ENCODE assay signal across 23 cellular contexts in genomic region chr2:203720922-203721672, GRCh38. TPM values are rescaled to one million over a fixed set of nuclear protein-coding genes. Genes with fewer than 3 reads are reported as not detected.
A peak's percentile ranks its signal among the peaks of the same experiment; 100 is the strongest.
DNase-seq lines count a peak whose midpoint lies in the region; ATAC-seq and TF ChIP-seq lines count a peak whose summit lies in the region.
"Had no signal": no experiment of that assay in that cellular context is flagged by ENCODE, and none has a peak within 500 bp of the region (broad histone marks: within the 10 kb centered on the region; RNA-seq: fewer than 3 reads in every experiment).

No MANE protein-coding gene starts in this region.

- TF ChIP-seq CTCF in GM23338 (conservative IDR thresholded peaks at IDR 0.05; ENCODE audit: low read depth in 2 of 2) (no peak), right lobe of liver (IDR thresholded peaks at IDR 0.05) (no peak)

- H3K4me1 Mint-ChIP-seq in GM23338, result peaks cover 34% of the 10 kb centered on the region
- peaks cover 65% of the 10 kb centered on the region for H3K4me1 Mint-ChIP-seq in activated T-helper 17 cell treated with anti-CD3 and anti-CD28 coated beads, Interleukin-2, amount 50 U/mL, for 72 hours

- no peaks in the 10 kb centered on the region for H3K27me3 Mint-ChIP-seq in GM23338 (ENCODE audit: insufficient read depth, low read depth, poor library complexity)
- H3K27me3 Mint-ChIP-seq in activated T-helper 17 cell treated with anti-CD3 and anti-CD28 coated beads, Interleukin-2, amount 50 U/mL, for 72 hours, result no peaks in the 10 kb centered on the region

- no peaks in the 10 kb centered on the region for H4K20me1 ChIP-seq in GM23338 (replicated peaks; ENCODE audit: insufficient read depth)

- peak overlapping the region; percentile 84 for H3K27ac ChIP-seq in GM23338 (ENCODE audit: low read depth)
- H3K27ac ChIP-seq in right lobe of liver, result no peak overlapping the region
- H3K27ac ChIP-seq: cardiac muscle cell, right atrium auricular region, tibial artery had no signal

- no peaks in the 10 kb centered on the region for H3K9me3 ChIP-seq in right lobe of liver
- H3K9me3 ChIP-seq in MG63, result no peaks in the 10 kb centered on the region
- H3K9me3 ChIP-seq: right atrium auricular region, tibial artery had no signal

- no peaks in the 10 kb centered on the region for H3K27me3 ChIP-seq in GM23338 (ENCODE audit: insufficient read depth)
- no peaks in the 10 kb centered on the region for H3K27me3 ChIP-seq in right lobe of liver
- H3K27me3 ChIP-seq in MG63, result no peaks in the 10 kb centered on the region
- H3K27me3 ChIP-seq: cardiac muscle cell, right atrium auricular region, tibial artery had no signal

- 41% methylated on average over 6 of the region's 6 CpGs for WGBS in right lobe of liver (ENCODE audit: insufficient coverage, low coverage, low lambda C conversion rate, missing lambda C conversion rate)

- H3K36me3 ChIP-seq in GM23338 (ENCODE audit: insufficient read depth), result no peaks in the 10 kb centered on the region
- H3K36me3 ChIP-seq in right lobe of liver, result no peaks in the 10 kb centered on the region
- no peaks in the 10 kb centered on the region for H3K36me3 ChIP-seq in MG63
- H3K36me3 ChIP-seq: cardiac muscle cell, right atrium auricular region, tibial artery had no signal

- no peaks in the 10 kb centered on the region; the same call in 2 of the 3 replicates for H3K36me3 Mint-ChIP-seq in GM23338 (ENCODE audit: low read depth)
- peaks cover 100% of the 10 kb centered on the region for H3K36me3 Mint-ChIP-seq in activated T-helper 17 cell treated with anti-CD3 and anti-CD28 coated beads, Interleukin-2, amount 50 U/mL, for 72 hours (ENCODE audit: low read depth)

- DNase-seq in activated CD4-positive, CD25-positive, alpha-beta regulatory T cell (lab: John Stamatoyannopoulos, UW), result no peak
- DNase-seq in GM23338 (ENCODE audit: low spot score) (peak; percentile 56), right lobe of liver (no peak), MG63 (no peak), NK-92 (lab: John Stamatoyannopoulos, UW; ENCODE audit: unreplicated experiment) (no peak)
- DNase-seq: activated CD4-positive, CD25-positive, alpha-beta regulatory T cell treated with anti-CD3 and anti-CD28 coated beads, Interleukin-2, amount 50 U/mL, for 72 hours; activated effector memory CD4-positive, alpha-beta T cell treated with anti-CD3 and anti-CD28 coated beads, Interleukin-2, amount 50 U/mL, for 16 hours; effector CD8-positive, alpha-beta T cell; NCI-H187; NCI-H526 treated with DMSO at 0.1 percent for 48 hours; SW 1271; tibial artery had no signal

- no peak overlapping the region for H3K4me3 ChIP-seq in GM23338
- no peak overlapping the region for H3K4me3 ChIP-seq in right lobe of liver
- H3K4me3 ChIP-seq in MG63, result no peak overlapping the region
- H3K4me3 ChIP-seq: cardiac muscle cell, lung, right atrium auricular region, tibial artery had no signal

- H3K4me1 ChIP-seq in GM23338 (ENCODE audit: insufficient read depth) (peaks cover 44% of the 10 kb centered on the region), right lobe of liver (peaks cover 0 to 15% (median 0%) of the 10 kb centered on the region in 4 donors)
- H3K4me1 ChIP-seq: right atrium auricular region, tibial artery had no signal

- H2AFZ ChIP-seq in GM23338, result peak overlapping the region; percentile 12; the same call in 1 of the 2 replicates

- H3K79me2 ChIP-seq in GM23338 (replicated peaks; ENCODE audit: insufficient read depth), result no peaks in the 10 kb centered on the region

- no peaks in the 10 kb centered on the region; the same call in 1 of the 2 replicates for H3F3A ChIP-seq in GM23338 (replicated peaks; ENCODE audit: low read depth)

- peak overlapping the region; percentile 46 for H3K27ac Mint-ChIP-seq in GM23338
- H3K27ac Mint-ChIP-seq in activated T-helper 17 cell treated with anti-CD3 and anti-CD28 coated beads, Interleukin-2, amount 50 U/mL, for 72 hours, result peak overlapping the region; percentile 97

- ATAC-seq in activated CD4-positive, CD25-positive, alpha-beta regulatory T cell treated with anti-CD3 and anti-CD28 coated beads, Interleukin-2, amount 50 U/mL, for 24 hours, result peak; percentile 11 to 15
- ATAC-seq in GM23338, result peak; percentile 91
- no peak for ATAC-seq in activated T-helper 17 cell treated with anti-CD3 and anti-CD28 coated beads, Interleukin-2, amount 50 U/mL, for 72 hours (replicated peaks)
- peak; percentile 28 to 87 (median 58) for ATAC-seq in right lobe of liver
- ATAC-seq in HG02884 (IDR thresholded peaks at IDR 0.05; ENCODE audit: unreplicated experiment), result no peak

- TF ChIP-seq POLR2A in right lobe of liver (IDR thresholded peaks at IDR 0.05), result no peak

- intact Hi-C loops in right lobe of liver (cut with DNase I), result no loop called here

- 0 out of 2 replicates have a peak, but pooled peaks cover 3% of the 10 kb centered on the region for H3K9me2 ChIP-seq in GM23338 (ENCODE audit: insufficient read depth)

- no peaks in the 10 kb centered on the region for H3K9me3 Mint-ChIP-seq in GM23338
- H3K9me3 Mint-ChIP-seq in activated T-helper 17 cell treated with anti-CD3 and anti-CD28 coated beads, Interleukin-2, amount 50 U/mL, for 72 hours, result peaks cover 5% of the 10 kb centered on the region

- peak overlapping the region; percentile 47 for H3K4me2 ChIP-seq in GM23338

- no peak overlapping the region for H3K4me3 Mint-ChIP-seq in GM23338
- peak overlapping the region; percentile 97 for H3K4me3 Mint-ChIP-seq in activated T-helper 17 cell treated with anti-CD3 and anti-CD28 coated beads, Interleukin-2, amount 50 U/mL, for 72 hours

TF ChIP-seq in GM23338, 12 proteins besides CTCF, POLR2A, EP300 and RAD21:
- TF ChIP-seq EZH2 (IDR thresholded peaks at IDR 0.05; ENCODE audit: low read depth, unreplicated experiment) (no peak), ETS1 (IDR thresholded peaks at IDR 0.05) (no peak), STAT1 (IDR thresholded peaks at IDR 0.05; ENCODE audit: unreplicated experiment) (no peak)
- TF ChIP-seq, protein P1, sequence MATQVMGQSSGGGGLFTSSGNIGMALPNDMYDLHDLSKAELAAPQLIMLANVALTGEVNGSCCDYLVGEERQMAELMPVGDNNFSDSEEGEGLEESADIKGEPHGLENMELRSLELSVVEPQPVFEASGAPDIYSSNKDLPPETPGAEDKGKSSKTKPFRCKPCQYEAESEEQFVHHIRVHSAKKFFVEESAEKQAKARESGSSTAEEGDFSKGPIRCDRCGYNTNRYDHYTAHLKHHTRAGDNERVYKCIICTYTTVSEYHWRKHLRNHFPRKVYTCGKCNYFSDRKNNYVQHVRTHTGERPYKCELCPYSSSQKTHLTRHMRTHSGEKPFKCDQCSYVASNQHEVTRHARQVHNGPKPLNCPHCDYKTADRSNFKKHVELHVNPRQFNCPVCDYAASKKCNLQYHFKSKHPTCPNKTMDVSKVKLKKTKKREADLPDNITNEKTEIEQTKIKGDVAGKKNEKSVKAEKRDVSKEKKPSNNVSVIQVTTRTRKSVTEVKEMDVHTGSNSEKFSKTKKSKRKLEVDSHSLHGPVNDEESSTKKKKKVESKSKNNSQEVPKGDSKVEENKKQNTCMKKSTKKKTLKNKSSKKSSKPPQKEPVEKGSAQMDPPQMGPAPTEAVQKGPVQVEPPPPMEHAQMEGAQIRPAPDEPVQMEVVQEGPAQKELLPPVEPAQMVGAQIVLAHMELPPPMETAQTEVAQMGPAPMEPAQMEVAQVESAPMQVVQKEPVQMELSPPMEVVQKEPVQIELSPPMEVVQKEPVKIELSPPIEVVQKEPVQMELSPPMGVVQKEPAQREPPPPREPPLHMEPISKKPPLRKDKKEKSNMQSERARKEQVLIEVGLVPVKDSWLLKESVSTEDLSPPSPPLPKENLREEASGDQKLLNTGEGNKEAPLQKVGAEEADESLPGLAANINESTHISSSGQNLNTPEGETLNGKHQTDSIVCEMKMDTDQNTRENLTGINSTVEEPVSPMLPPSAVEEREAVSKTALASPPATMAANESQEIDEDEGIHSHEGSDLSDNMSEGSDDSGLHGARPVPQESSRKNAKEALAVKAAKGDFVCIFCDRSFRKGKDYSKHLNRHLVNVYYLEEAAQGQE (IDR thresholded peaks at IDR 0.05; ENCODE audit: unreplicated experiment), result no peak

RNA-seq across cellular contexts. Expression of gene CD28, which starts 14.7 kb away (rescaled TPM):
- not detected in 2 replicates for total RNA-seq in GM23338 (2014; rRNA removed; shearing (Covaris generic))
- polyA plus RNA-seq in GM23338 (2016; fragmentation: Nextera tagmentation; extraction: Ambion mirVana), result not detected in 2 replicates
- total RNA-seq in activated T-helper 17 cell treated with anti-CD3 and anti-CD28 coated beads, Interleukin-2, amount 50 U/mL, for 72 hours, result 100 to 1,000 TPM; 242 to 382 TPM
- total RNA-seq in right lobe of liver, result 1 to 10 TPM in 1 of 6 experiments, under 1 TPM in 5; 0.16 to 1.6 (median 0.46) TPM
- 0.10 TPM in 1 of 2 replicates, not detected in the other for total RNA-seq in MG63 (2014; rRNA removed; shearing (Covaris generic); ENCODE audit: low replicate concordance)
- total RNA-seq: A673, cardiac muscle cell, fibroblast of villous mesenchyme, G401, RPMI7951 had no signal
- polyA plus RNA-seq: cardiac muscle cell, neural cell had no signal

Comparison
In these comparisons a context has a peak if more than half of its experiments do, and no peak if none do; other contexts are left out.
1. ATAC-seq: peak in activated CD4-positive, CD25-positive, alpha-beta regulatory T cell treated with anti-CD3 and anti-CD28 coated beads, Interleukin-2, amount 50 U/mL, for 24 hours (2 of 2), GM23338 (single experiment) and right lobe of liver (4 of 4); none in activated T-helper 17 cell treated with anti-CD3 and anti-CD28 coated beads, Interleukin-2, amount 50 U/mL, for 72 hours (single experiment) and HG02884 (single experiment).
2. RNA of gene CD28, which starts 14.7 kb away (total RNA-seq): 242 to 382 TPM in activated T-helper 17 cell treated with anti-CD3 and anti-CD28 coated beads, Interleukin-2, amount 50 U/mL, for 72 hours; 0.16 to 1.6 TPM in right lobe of liver, 0.10 TPM in MG63 and not detected in GM23338; every median in the first group is over 10 times any median in the second.